8 cellular contexts compared by ENCODE assay signal in the genomic region with DNA sequence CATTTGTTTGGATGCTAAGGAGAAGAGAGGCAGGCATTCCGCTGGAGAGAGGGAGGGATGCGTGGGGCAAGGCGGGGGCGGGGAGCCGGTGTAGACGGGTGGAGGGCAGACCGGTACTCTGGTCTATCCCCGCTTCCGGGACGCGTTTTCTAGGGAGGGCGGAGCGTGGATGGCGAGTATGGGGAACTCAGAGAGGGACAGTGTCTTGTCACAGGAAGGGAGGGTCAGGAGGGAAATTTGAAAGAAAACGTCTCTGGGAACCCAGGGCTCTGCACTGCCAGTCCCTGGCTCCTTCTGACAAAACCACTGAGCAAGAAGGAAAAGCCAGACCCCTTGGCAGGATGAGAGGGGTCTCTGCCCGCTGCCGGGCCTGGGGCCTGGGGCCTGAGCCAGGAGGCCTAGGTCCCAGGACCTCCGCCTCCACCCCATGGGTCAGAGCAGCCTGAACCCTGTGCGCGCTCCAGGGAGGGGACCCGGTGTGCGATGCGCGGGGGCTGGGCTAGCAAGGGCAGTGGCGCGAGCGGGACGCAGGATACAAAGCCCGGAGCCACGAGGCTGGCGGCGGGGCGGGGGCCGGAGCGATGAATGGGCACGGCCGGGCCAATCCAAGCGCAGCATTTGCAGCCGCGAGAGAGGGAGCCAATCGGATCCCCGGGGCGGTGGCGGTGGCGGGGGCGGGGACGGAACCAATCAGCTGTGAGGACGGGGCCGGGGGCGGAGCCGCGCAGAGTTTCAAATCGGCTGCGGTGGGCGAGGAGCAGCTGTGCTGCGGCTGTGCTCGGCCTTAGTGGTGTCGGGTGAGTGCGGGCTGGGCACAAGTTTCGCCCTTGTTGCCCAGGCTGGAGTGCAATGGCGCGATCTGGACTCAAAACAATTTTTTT. TPM values are rescaled to one million over a fixed set of nuclear protein-coding genes. Genes with fewer than 3 reads are reported as not detected.
A peak's percentile ranks its signal among the peaks of the same experiment; 100 is the strongest.
DNase-seq lines count a peak whose midpoint lies in the region; ATAC-seq and TF ChIP-seq lines count a peak whose summit lies in the region.

A gene with protein sequence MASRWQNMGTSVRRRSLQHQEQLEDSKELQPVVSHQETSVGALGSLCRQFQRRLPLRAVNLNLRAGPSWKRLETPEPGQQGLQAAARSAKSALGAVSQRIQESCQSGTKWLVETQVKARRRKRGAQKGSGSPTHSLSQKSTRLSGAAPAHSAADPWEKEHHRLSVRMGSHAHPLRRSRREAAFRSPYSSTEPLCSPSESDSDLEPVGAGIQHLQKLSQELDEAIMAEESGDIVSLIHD (plus strand): TSS at position 764 of the 881 bp plus-strand sequence. CDS start 656 bp downstream, outside the sequence.

- ATAC-seq in GM21619 (IDR thresholded peaks at IDR 0.05; ENCODE audit: unreplicated experiment) = peak; percentile 81

- peak within 1 kb of the TSS; percentile 95 for H3K4me3 Mint-ChIP-seq in activated T-helper 2 cell treated with anti-CD3 and anti-CD28 coated beads, Interferon-gamma antibody, Interleukin-2, Interleukin-4, amounts not matched to agents 10 μg/mL and 5 μg/mL and 100 μg/mL, durations not matched to agents 14 hours and 24 hours and 36 hours (ENCODE audit: low read depth)
- peak within 1 kb of the TSS; percentile 93 to 95 (median 93) for H3K4me3 Mint-ChIP-seq in nephron

- peak within 1 kb of the TSS; percentile 97 for H3K27ac Mint-ChIP-seq in activated T-helper 2 cell treated with anti-CD3 and anti-CD28 coated beads, Interferon-gamma antibody, Interleukin-2, Interleukin-4, amounts not matched to agents 10 μg/mL and 5 μg/mL and 100 μg/mL, durations not matched to agents 14 hours and 24 hours and 36 hours
- peak within 1 kb of the TSS; percentile 85 to 95 (median 95) for H3K27ac Mint-ChIP-seq in nephron

- H3K4me3 ChIP-seq in fibroblast of pulmonary artery (replicated peaks; ENCODE audit: low read depth, low read length) = peak within 1 kb of the TSS; percentile 71

- no peaks in the 10 kb centered on the region for H3K9me3 Mint-ChIP-seq in activated T-helper 2 cell treated with anti-CD3 and anti-CD28 coated beads, Interferon-gamma antibody, Interleukin-2, Interleukin-4, amounts not matched to agents 10 μg/mL and 5 μg/mL and 100 μg/mL, durations not matched to agents 14 hours and 24 hours and 36 hours
- H3K9me3 Mint-ChIP-seq in nephron = no peaks in the 10 kb centered on the region

- DNase-seq in DMS153 (lab: John Stamatoyannopoulos, UW) (peak; percentile 77), KBM-7 (peak; percentile 90), RPMI7951 (ENCODE audit: low read depth) (peak; percentile 93), fibroblast of pulmonary artery (ENCODE audit: low read depth) (peak; percentile 90)
- peak; percentile 88 for DNase-seq in activated T-helper 2 cell treated with anti-CD3 and anti-CD28 coated beads, Interferon-gamma antibody, Interleukin-2, Interleukin-4, amounts not matched to agents 10 μg/mL and 5 μg/mL and 100 μg/mL, durations not matched to agents 14 hours and 24 hours and 36 hours (ENCODE audit: low spot score)
- DNase-seq in stimulated activated naive CD4-positive, alpha-beta T cell treated with Interleukin-2 at 50 U/mL for 16 hours (lab: John Stamatoyannopoulos, UW) = peak; percentile 93

- in situ Hi-C loops in KBM-7 (cut with MboI; ENCODE audit: low pct_unique_long_range_greater_than_20kb, low sequenced_read_pairs) = no loop called here

- peaks cover 30% of the 10 kb centered on the region for H3K27me3 Mint-ChIP-seq in activated T-helper 2 cell treated with anti-CD3 and anti-CD28 coated beads, Interferon-gamma antibody, Interleukin-2, Interleukin-4, amounts not matched to agents 10 μg/mL and 5 μg/mL and 100 μg/mL, durations not matched to agents 14 hours and 24 hours and 36 hours (ENCODE audit: low read depth)
- H3K27me3 Mint-ChIP-seq in nephron (ENCODE audit: low read depth) = peaks cover 8% of the 10 kb centered on the region

- peaks cover 11% of the 10 kb centered on the region for H3K4me1 Mint-ChIP-seq in activated T-helper 2 cell treated with anti-CD3 and anti-CD28 coated beads, Interferon-gamma antibody, Interleukin-2, Interleukin-4, amounts not matched to agents 10 μg/mL and 5 μg/mL and 100 μg/mL, durations not matched to agents 14 hours and 24 hours and 36 hours (ENCODE audit: low read depth)
- peaks cover 21% of the 10 kb centered on the region for H3K4me1 Mint-ChIP-seq in nephron

- intact Hi-C loops in activated T-helper 2 cell treated with anti-CD3 and anti-CD28 coated beads, Interferon-gamma antibody, Interleukin-2, Interleukin-4, amounts not matched to agents 10 μg/mL and 5 μg/mL and 100 μg/mL, durations not matched to agents 14 hours and 24 hours and 36 hours (cut with micrococcal nuclease) = loop anchor here (10.0 kb wide), 1 partner anchor 201 kb away; a partner anchor contains a TSS

- H3K36me3 Mint-ChIP-seq in activated T-helper 2 cell treated with anti-CD3 and anti-CD28 coated beads, Interferon-gamma antibody, Interleukin-2, Interleukin-4, amounts not matched to agents 10 μg/mL and 5 μg/mL and 100 μg/mL, durations not matched to agents 14 hours and 24 hours and 36 hours (ENCODE audit: low read depth) = peaks cover 7% of the 10 kb centered on the region
- H3K36me3 Mint-ChIP-seq in nephron (ENCODE audit: low read depth) = peaks cover 14% of the 10 kb centered on the region

- no peak for TF ChIP-seq CTCF in fibroblast of pulmonary artery (IDR thresholded peaks at IDR 0.05; ENCODE audit: low read length, missing control alignments)
- TF ChIP-seq CTCF in nephron (IDR thresholded peaks at IDR 0.05; ENCODE audit: unreplicated experiment in 3 of 3) = no peak

RNA-seq across cellular contexts. Expression of the gene that starts here (rescaled TPM):
- total RNA-seq in RPMI7951 (2014; rRNA removed; shearing (Covaris generic)) = 82.8 and 94.7 TPM in 2 replicates
- total RNA-seq in activated T-helper 2 cell treated with anti-CD3 and anti-CD28 coated beads, Interferon-gamma antibody, Interleukin-2, Interleukin-4, amounts not matched to agents 10 μg/mL and 5 μg/mL and 100 μg/mL, durations not matched to agents 14 hours and 24 hours and 36 hours = 8.9 and 9.3 TPM in 2 replicates

Comparison
In these comparisons a context has a peak if more than half of its experiments do, and no peak if none do; other contexts are left out.
1. Peak in every context shown above with its lines: DNase-seq, ATAC-seq and H3K4me3 ChIP-seq.